ENCODE assay signal across 8 cellular contexts in the genomic region with DNA sequence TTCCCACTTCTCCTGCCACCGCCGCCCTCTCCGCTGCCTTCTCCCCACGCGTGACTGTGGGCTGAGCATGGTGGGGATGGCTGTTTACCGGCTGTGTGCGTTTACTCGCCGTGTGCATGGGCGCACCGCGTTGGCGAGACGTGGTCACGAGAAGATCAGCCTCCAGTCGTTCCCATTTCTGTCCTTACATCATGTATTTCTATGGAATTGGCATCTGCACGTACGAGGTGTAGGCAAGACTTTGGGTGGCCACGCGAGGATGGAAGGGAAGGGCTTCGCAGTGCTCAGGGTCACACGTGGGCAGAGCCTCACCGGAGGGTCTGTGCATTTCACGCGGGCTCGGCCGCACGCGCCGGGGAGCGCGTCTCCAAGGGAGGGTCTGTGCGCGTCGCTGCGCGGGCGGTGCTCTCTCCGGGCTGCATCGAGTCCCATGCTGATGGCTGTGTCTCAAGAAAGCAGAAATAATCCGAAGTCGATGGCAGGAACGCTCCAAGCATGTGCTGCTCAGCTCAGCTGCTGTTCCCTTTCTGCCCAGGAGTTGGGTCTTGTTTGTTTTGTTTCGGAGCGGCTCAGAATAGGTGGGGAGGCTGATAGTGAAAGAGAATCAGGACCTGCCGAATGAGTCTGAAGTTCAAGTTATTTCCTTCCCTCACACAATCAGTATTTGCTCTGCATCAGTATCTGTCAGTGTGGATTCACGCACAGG. TPM values are rescaled to one million over a fixed set of nuclear protein-coding genes. Genes with fewer than 3 reads are reported as not detected.
A peak's percentile ranks its signal among the peaks of the same experiment; 100 is the strongest.
DNase-seq lines count a peak whose midpoint lies in the region; ATAC-seq and TF ChIP-seq lines count a peak whose summit lies in the region.

No MANE protein-coding gene starts in this region.

- no peak for TF ChIP-seq CTCF in lung (IDR thresholded peaks at IDR 0.05; ENCODE audit: control extremely low read depth, extremely low read depth)

- POLR2A ChIA-PET in activated CD4-positive, alpha-beta memory T cell treated with anti-CD3 and anti-CD28 coated beads for 36 hours (lab: Charles Lee): interaction anchor here (0.7 to 1.3 kb wide), 4 partner anchors 9 to 376 kb away, joined by 3 to 4 read pairs (median 3); no protein-coding TSS in a partner anchor

- no peaks in the 10 kb centered on the region for H3K9me3 Mint-ChIP-seq in activated CD4-positive, alpha-beta memory T cell treated with anti-CD3 and anti-CD28 coated beads for 36 hours

- peaks cover 5% of the 10 kb centered on the region for H3K36me3 Mint-ChIP-seq in activated CD4-positive, alpha-beta memory T cell treated with anti-CD3 and anti-CD28 coated beads for 36 hours

- CTCF ChIA-PET in activated CD4-positive, alpha-beta memory T cell treated with anti-CD3 and anti-CD28 coated beads for 36 hours (lab: Charles Lee): interaction anchor here (0.6 to 2.1 kb wide), 8 partner anchors 32 to 552 kb away, joined by 3 to 9 read pairs (median 4); no protein-coding TSS in a partner anchor

- H3K27me3 Mint-ChIP-seq in activated CD4-positive, alpha-beta memory T cell treated with anti-CD3 and anti-CD28 coated beads for 36 hours: peaks cover 5% of the 10 kb centered on the region

- peaks cover 8% of the 10 kb centered on the region for H3K4me1 ChIP-seq in ectodermal cell (ENCODE audit: control insufficient read depth, insufficient read depth, low read length)
- peaks cover 0 to 4% of the 10 kb centered on the region in 2 donors for H3K4me1 ChIP-seq in lung (ENCODE audit: control insufficient read depth in 2 of 2, insufficient read depth in 2 of 2, low read length in 2 of 2)

- peak; percentile 49 for DNase-seq in AG08396 (ENCODE audit: low spot score)
- DNase-seq in MG63: peak; percentile 38
- DNase-seq in activated CD4-positive, alpha-beta memory T cell treated with anti-CD3 and anti-CD28 coated beads for 36 hours: peak; percentile 66
- DNase-seq in lung (ENCODE audit: low spot score): peak; percentile 38
- DNase-seq in stimulated activated CD8-positive, alpha-beta memory T cell treated with anti-CD3 and anti-CD28 coated beads, Interleukin-15, amount 100 ng/mL, for 4 hours (ENCODE audit: low read depth in 2 of 2): peak; percentile 5 to 10
- DNase-seq in GM19240 (ENCODE audit: insufficient read length, low spot score): no peak

- peak overlapping the region; percentile 82 for H3K27ac Mint-ChIP-seq in activated CD4-positive, alpha-beta memory T cell treated with anti-CD3 and anti-CD28 coated beads for 36 hours

- peak overlapping the region; percentile 71 for H3K4me3 ChIP-seq in MG63
- peak overlapping the region; percentile 77 for H3K4me3 ChIP-seq in ectodermal cell (ENCODE audit: insufficient read depth, low read depth, low read length)
- H3K4me3 ChIP-seq in lung: peak overlapping the region; percentile 69

- intact Hi-C loops in activated CD4-positive, alpha-beta memory T cell treated with anti-CD3 and anti-CD28 coated beads for 36 hours (cut with micrococcal nuclease): loop anchor here (1.0 to 5.0 kb wide), 4 partner anchors 16 to 307 kb away; a partner anchor contains a TSS

- ATAC-seq in GM19043 (IDR thresholded peaks at IDR 0.05; ENCODE audit: low read depth, unreplicated experiment): peak; percentile 40
- peak; percentile 23 for ATAC-seq in lung (ENCODE audit: insufficient read depth, low FRiP score)

- H3K36me3 ChIP-seq in MG63 (no peaks in the 10 kb centered on the region; the same call in 1 of the 2 replicates), ectodermal cell (ENCODE audit: control insufficient read depth, insufficient read depth, low read length) (no peaks in the 10 kb centered on the region), lung (ENCODE audit: control insufficient read depth in 2 of 2, insufficient read depth in 2 of 2, low read length in 2 of 2) (no peaks in the 10 kb centered on the region)

- H3K27me3 ChIP-seq in MG63: no peaks in the 10 kb centered on the region
- peaks cover 35% of the 10 kb centered on the region for H3K27me3 ChIP-seq in ectodermal cell (ENCODE audit: control insufficient read depth, insufficient read depth, low read length, poor library complexity, severe bottlenecking)
- H3K27me3 ChIP-seq in lung (ENCODE audit: control insufficient read depth, insufficient read depth): no peaks in the 10 kb centered on the region

- peaks cover 47% of the 10 kb centered on the region for H3K4me1 Mint-ChIP-seq in activated CD4-positive, alpha-beta memory T cell treated with anti-CD3 and anti-CD28 coated beads for 36 hours (ENCODE audit: low read depth)

- H3K27ac ChIP-seq in ectodermal cell (ENCODE audit: insufficient read depth, low read depth, low read length, poor library complexity, severe bottlenecking) (no peak overlapping the region), lung (ENCODE audit: low read depth in 1 of 2, low read length in 1 of 2) (peak overlapping the region in 1 of 2 donors; percentile 59)

- 0 to 1% methylated on average over 46 to 47 of the region's 47 CpGs for WGBS in ectodermal cell, 2 experiments
- 0 to 1% methylated on average over 46 to 47 of the region's 47 CpGs for WGBS in lung, 2 donors

- peak overlapping the region; percentile 94 for H3K4me3 Mint-ChIP-seq in activated CD4-positive, alpha-beta memory T cell treated with anti-CD3 and anti-CD28 coated beads for 36 hours

- H3K9me3 ChIP-seq in MG63: no peaks in the 10 kb centered on the region
- H3K9me3 ChIP-seq in ectodermal cell (ENCODE audit: control insufficient read depth, low read length): no peaks in the 10 kb centered on the region
- peaks cover 0 to 2% of the 10 kb centered on the region in 2 donors for H3K9me3 ChIP-seq in lung (ENCODE audit: control insufficient read depth in 2 of 2, insufficient read depth in 1 of 2, low read length in 1 of 2)

RNA-seq across cellular contexts. Expression of a gene that starts 1.0 kb away (rescaled TPM):
- 6.8 and 13.2 TPM in 2 replicates for total RNA-seq in MG63 (2014; rRNA removed; shearing (Covaris generic); ENCODE audit: low replicate concordance)
- total RNA-seq in activated CD4-positive, alpha-beta memory T cell treated with anti-CD3 and anti-CD28 coated beads for 36 hours: 10 to 100 TPM; 17.7 to 17.9 TPM
- 8.1 TPM for polyA plus RNA-seq in ectodermal cell (2013, experiment 1 of 4)
- 9.1 TPM for polyA plus RNA-seq in ectodermal cell (2013, experiment 2 of 4)
- polyA plus RNA-seq in ectodermal cell (2013, experiment 3 of 4): 6.6 TPM
- 6.3 TPM for polyA plus RNA-seq in ectodermal cell (2013, experiment 4 of 4)
- total RNA-seq in lung: 10 to 100 TPM in 1 of 2 donors, 1 to 10 TPM in 1; 9.4 to 37.4 TPM
- polyA plus RNA-seq in lung: 1 to 10 TPM; 3.2 to 4.5 TPM
